ENCODE assay signal across 27 cellular contexts in genomic region chr7:66741-67140, GRCh38.
"Had no signal": no experiment of that assay in that cellular context is flagged by ENCODE, and none has a peak within 500 bp of the region (broad histone marks: within the 10 kb centered on the region; RNA-seq: fewer than 3 reads in every experiment).

No MANE protein-coding gene starts in this region.

- H3K9me3 ChIP-seq: ovary, psoas muscle, vagina had no signal

- H3K27ac Mint-ChIP-seq: activated naive CD4-positive, alpha-beta T cell treated with anti-CD3 and anti-CD28 coated beads for 36 hours; activated naive CD8-positive, alpha-beta T cell treated with anti-CD3 and anti-CD28 coated beads, Interleukin-2, amount 10 ng/mL, durations not matched to agents 7 days and 5 days; activated T-helper 2 cell treated with anti-CD3 and anti-CD28 coated beads, Interferon-gamma antibody, Interleukin-2, Interleukin-4, amounts not matched to agents 10 μg/mL and 5 μg/mL and 100 μg/mL, durations not matched to agents 14 hours and 24 hours and 36 hours; mesothelial cell of epicardium; natural killer cell; stimulated activated memory B cell treated with anti-CD40 and anti-IgM and Interleukin-4, amounts not matched to agents 10 μg/mL and 1 μg/mL and 100 μg/mL, for 72 hours had no signal

- H3K4me1 Mint-ChIP-seq: activated naive CD8-positive, alpha-beta T cell treated with anti-CD3 and anti-CD28 coated beads, Interleukin-2, amount 10 ng/mL, durations not matched to agents 7 days and 5 days; natural killer cell had no signal

- H3K27ac ChIP-seq: cardiac muscle cell, ovary, psoas muscle, vagina had no signal

- H3K4me3 Mint-ChIP-seq: activated naive CD4-positive, alpha-beta T cell treated with anti-CD3 and anti-CD28 coated beads for 36 hours; activated naive CD8-positive, alpha-beta T cell treated with anti-CD3 and anti-CD28 coated beads, Interleukin-2, amount 10 ng/mL, durations not matched to agents 7 days and 5 days; activated T-cell treated with anti-CD3 and anti-CD28 coated beads, Interleukin-2, amount 50 U/mL, for 4 hours; mesothelial cell of epicardium; natural killer cell; stimulated activated memory B cell treated with anti-CD40 and anti-IgM and Interleukin-4, amounts not matched to agents 10 μg/mL and 1 μg/mL and 100 μg/mL, for 72 hours had no signal

- ATAC-seq: activated T-cell treated with anti-CD3 and anti-CD28 coated beads, Interleukin-2, amount 50 U/mL, for 4 hours; left lobe of liver; natural killer cell; psoas muscle; right cardiac atrium; stimulated activated memory B cell treated with anti-CD40 and anti-IgM and Interleukin-4, amounts not matched to agents 10 μg/mL and 1 μg/mL and 100 μg/mL, for 72 hours had no signal

- H3K36me3 Mint-ChIP-seq: activated naive CD8-positive, alpha-beta T cell treated with anti-CD3 and anti-CD28 coated beads, Interleukin-2, amount 10 ng/mL, durations not matched to agents 7 days and 5 days; mesothelial cell of epicardium; natural killer cell; stimulated activated memory B cell treated with anti-CD40 and anti-IgM and Interleukin-4, amounts not matched to agents 10 μg/mL and 1 μg/mL and 100 μg/mL, for 72 hours had no signal

- FAIRE-seq: frontal cortex, keratinocyte, small intestine, TTC549 had no signal

- H3K27me3 Mint-ChIP-seq: activated naive CD8-positive, alpha-beta T cell treated with anti-CD3 and anti-CD28 coated beads, Interleukin-2, amount 10 ng/mL, durations not matched to agents 7 days and 5 days had no signal

- H3K27me3 ChIP-seq: cardiac muscle cell, ovary, vagina had no signal

- H3K9me3 Mint-ChIP-seq: activated naive CD4-positive, alpha-beta T cell treated with anti-CD3 and anti-CD28 coated beads for 36 hours; activated naive CD8-positive, alpha-beta T cell treated with anti-CD3 and anti-CD28 coated beads, Interleukin-2, amount 10 ng/mL, durations not matched to agents 7 days and 5 days; activated T-cell treated with anti-CD3 and anti-CD28 coated beads, Interleukin-2, amount 50 U/mL, for 4 hours; activated T-helper 2 cell treated with anti-CD3 and anti-CD28 coated beads, Interferon-gamma antibody, Interleukin-2, Interleukin-4, amounts not matched to agents 10 μg/mL and 5 μg/mL and 100 μg/mL, durations not matched to agents 14 hours and 24 hours and 36 hours; mesothelial cell of epicardium; natural killer cell; stimulated activated memory B cell treated with anti-CD40 and anti-IgM and Interleukin-4, amounts not matched to agents 10 μg/mL and 1 μg/mL and 100 μg/mL, for 72 hours had no signal

- DNase-seq: activated CD4-positive, alpha-beta T cell treated with anti-CD3 and anti-CD28 coated beads for 4 hours; activated CD4-positive, alpha-beta T cell treated with anti-CD3 and anti-CD28 coated beads, Interleukin-2, amount 50 U/mL, for 48 hours; activated CD8-positive, alpha-beta memory T cell treated with anti-CD3 and anti-CD28 coated beads, Interleukin-2, amount 50 U/mL, for 48 hours; activated naive CD4-positive, alpha-beta T cell treated with anti-CD3 and anti-CD28 coated beads for 36 hours; activated naive CD8-positive, alpha-beta T cell treated with anti-CD3 and anti-CD28 coated beads, Interleukin-2, amount 10 ng/mL, durations not matched to agents 7 days and 5 days; activated T-cell treated with anti-CD3 and anti-CD28 coated beads, Interleukin-2, amount 50 U/mL, for 4 hours; amniotic stem cell; dermis blood vessel endothelial cell; effector CD8-positive, alpha-beta T cell; mammary epithelial cell; natural killer cell; small intestine; stimulated activated CD4-positive, alpha-beta T cell treated with anti-CD3 and anti-CD28 coated beads, Interleukin-15, amount 100 ng/mL, for 24 hours; T-helper 1 cell; trophoblast cell had no signal

- H3K4me3 ChIP-seq: cardiac muscle cell, ovary, psoas muscle, vagina had no signal

- H3K4me1 ChIP-seq: vagina had no signal

- H3K36me3 ChIP-seq: cardiac muscle cell, ovary, vagina had no signal
